27 cellular contexts compared by ENCODE assay signal in the genomic region with DNA sequence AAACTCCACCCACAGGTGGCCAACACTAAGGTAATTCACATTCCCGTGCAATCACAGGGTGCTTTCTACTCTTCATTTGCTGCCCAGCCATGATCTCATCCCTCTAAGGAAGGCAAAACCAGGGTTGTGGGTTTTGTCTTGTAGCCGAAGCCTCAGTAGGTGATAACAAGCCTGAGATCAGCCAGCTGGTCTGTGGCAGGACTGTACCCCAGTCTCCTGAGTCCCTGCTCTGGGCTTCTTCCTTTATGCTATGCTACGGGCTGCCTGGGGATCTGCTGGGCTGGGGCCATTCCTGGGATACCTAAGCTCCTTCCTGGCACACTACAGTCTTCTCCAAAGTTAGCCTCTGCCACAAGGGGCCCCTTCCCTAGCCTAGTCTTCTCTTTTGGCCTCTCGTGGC. TPM values are rescaled to one million over a fixed set of nuclear protein-coding genes. Genes with fewer than 3 reads are reported as not detected.
DNase-seq lines count a peak whose midpoint lies in the region; ATAC-seq and TF ChIP-seq lines count a peak whose summit lies in the region.
"Had no signal": no experiment of that assay in that cellular context is flagged by ENCODE, and none has a peak within 500 bp of the region (broad histone marks: within the 10 kb centered on the region; RNA-seq: fewer than 3 reads in every experiment).

No MANE protein-coding gene starts in this region.

- no peak overlapping the region for H3K4me3 ChIP-seq in cardiac muscle cell
- H3K4me3 ChIP-seq in gastrocnemius medialis = peak overlapping the region in 1 of 4 donors; percentile 25
- H3K4me3 ChIP-seq: left lung, mucosa of descending colon had no signal

- no peaks in the 10 kb centered on the region for H3K27me3 ChIP-seq in cardiac muscle cell
- no peaks in the 10 kb centered on the region for H3K27me3 ChIP-seq in gastrocnemius medialis
- H3K27me3 ChIP-seq: brain microvascular endothelial cell had no signal

- H3K9me3 Mint-ChIP-seq in WTC11 = no peaks in the 10 kb centered on the region
- H3K9me3 Mint-ChIP-seq: activated naive CD4-positive, alpha-beta T cell treated with anti-CD3 and anti-CD28 coated beads, Interleukin-2, amount 10 ng/mL, durations not matched to agents 7 days and 5 days; IgD-negative memory B cell had no signal

- no peak overlapping the region for H3K27ac Mint-ChIP-seq in WTC11
- H3K27ac Mint-ChIP-seq: activated naive CD4-positive, alpha-beta T cell treated with anti-CD3 and anti-CD28 coated beads, Interleukin-2, amount 10 ng/mL, durations not matched to agents 7 days and 5 days had no signal

- H3K27me3 Mint-ChIP-seq in WTC11 (ENCODE audit: low read depth) = no peaks in the 10 kb centered on the region; the same call in 1 of the 2 replicates

- H3K27ac ChIP-seq in cardiac muscle cell = peak overlapping the region; percentile 90
- peak overlapping the region; percentile 95 to 98 (median 96) for H3K27ac ChIP-seq in gastrocnemius medialis
- H3K27ac ChIP-seq: brain microvascular endothelial cell, C4-2B, epithelial cell of prostate, foreskin keratinocyte, left lung had no signal

- TF ChIP-seq POLR2A in gastrocnemius medialis (IDR thresholded peaks at IDR 0.05) = no peak

- in situ Hi-C loops in gastrocnemius medialis (cut with MboI; ENCODE audit: low sequenced_read_pairs in 4 of 4) = loop anchor here in 3 of 4 donors (5.0 to 10.0 kb wide), 5 partner anchors 136 to 181 kb away; partner anchors contain the start of gene MYBPH (in 1 of the 3)

- CTCF ChIA-PET in WTC11 (lab: Charles Lee) = interaction anchor here (0.6 to 6.7 kb wide), 24 partner anchors 9 to 291 kb away, joined by 3 to 89 read pairs (median 4); partner anchors contain the start of genes ADORA1 and PPFIA4

- TF ChIP-seq CTCF in cardiac muscle cell (IDR thresholded peaks at IDR 0.05; ENCODE audit: low read depth, low read length) = no peak
- TF ChIP-seq CTCF in WTC11 (IDR thresholded peaks at IDR 0.05) = no peak
- TF ChIP-seq CTCF in gastrocnemius medialis (IDR thresholded peaks at IDR 0.05 in 4 of 5, conservative IDR thresholded peaks at IDR 0.05 in 1 of 5) = no peak

- intact Hi-C loops in Right ventricle myocardium inferior (cut with DNase I) (loop anchor here (5.0 kb wide), 1 partner anchor 91 kb away; the partner anchor contains the start of gene ADORA1), gastrocnemius medialis (cut with DNase I; ENCODE audit: low total_unique reads) (loop anchor here (5.0 to 10.0 kb wide), 3 partner anchors 291 to 1049 kb away; partner anchors contain the start of genes ZBED6 and ZC3H11A)

- no peak overlapping the region for H3K4me3 Mint-ChIP-seq in WTC11
- H3K4me3 Mint-ChIP-seq: activated naive CD4-positive, alpha-beta T cell treated with anti-CD3 and anti-CD28 coated beads, Interleukin-2, amount 10 ng/mL, durations not matched to agents 7 days and 5 days; IgD-negative memory B cell had no signal

- DNase-seq in cardiac muscle cell (ENCODE audit: low read depth in 1 of 2, low spot score in 1 of 2) = peak; percentile 46 to 59
- no peak for DNase-seq in Right ventricle myocardium inferior (ENCODE audit: missing footprints)
- DNase-seq in WTC11 (ENCODE audit: low spot score) = no peak
- peak; percentile 54 for DNase-seq in hepatic stellate cell (ENCODE audit: low spot score)
- no peak for DNase-seq in gastrocnemius medialis
- no peak for DNase-seq in NCI-H2227 (lab: John Stamatoyannopoulos, UW; ENCODE audit: unreplicated experiment)
- DNase-seq in stimulated activated naive CD8-positive, alpha-beta T cell treated with anti-CD3 and anti-CD28 coated beads, Interleukin-15, Interleukin-2, amounts not matched to agents 100 U/mL and 50 U/mL, for 24 hours = no peak
- DNase-seq: activated naive CD4-positive, alpha-beta T cell treated with anti-CD3 and anti-CD28 coated beads, Interleukin-2, amount 10 ng/mL, durations not matched to agents 7 days and 5 days; activated T-cell treated with anti-CD3 and anti-CD28 coated beads, Interleukin-2, amount 50 U/mL, for 48 hours; brain microvascular endothelial cell; dermis blood vessel endothelial cell; DMS153; foreskin keratinocyte; HCEC 1CT; left lung; mucosa of descending colon; NCI-H146; PC-3; stimulated activated CD4-positive, alpha-beta T cell treated with anti-CD3 and anti-CD28 coated beads, Interleukin-4, amount 100 ng/mL, for 24 hours had no signal

- ATAC-seq in Right ventricle myocardium inferior (no peak), WTC11 (peak; percentile 11; the same call in 1 of the 2 replicates), gastrocnemius medialis (no peak), SK-N-SH treated with all-trans-retinoic acid at 6 μM for 48 hours (no peak)
- ATAC-seq in stimulated activated naive CD8-positive, alpha-beta T cell treated with anti-CD3 and anti-CD28 coated beads, Interleukin-15, Interleukin-2, amounts not matched to agents 100 U/mL and 50 U/mL, for 24 hours = no peak
- ATAC-seq: foreskin keratinocyte, left lung, mucosa of descending colon, PC-3 had no signal

- H3K36me3 Mint-ChIP-seq in WTC11 = peaks cover 4% of the 10 kb centered on the region; the same call in 1 of the 2 replicates
- H3K36me3 Mint-ChIP-seq: IgD-negative memory B cell had no signal

- POLR2A ChIA-PET in WTC11 (lab: Charles Lee) = interaction anchor here (0.7 kb wide), 1 partner anchor 13 kb away, joined by 3 read pairs; no protein-coding TSS in a partner anchor

- peaks cover 26% of the 10 kb centered on the region for H3K4me1 Mint-ChIP-seq in WTC11

- H3K36me3 ChIP-seq in cardiac muscle cell (no peaks in the 10 kb centered on the region), gastrocnemius medialis (no peaks in the 10 kb centered on the region)
- H3K36me3 ChIP-seq: brain microvascular endothelial cell, left lung had no signal

- peaks cover 56% of the 10 kb centered on the region for H3K4me1 ChIP-seq in cardiac muscle cell (ENCODE audit: low read depth)
- H3K4me1 ChIP-seq in gastrocnemius medialis = peaks cover 52 to 54% of the 10 kb centered on the region in 2 donors
- H3K4me1 ChIP-seq: foreskin keratinocyte had no signal

- H3K9me3 ChIP-seq in cardiac muscle cell (ENCODE audit: low read depth) = no peaks in the 10 kb centered on the region
- no peaks in the 10 kb centered on the region for H3K9me3 ChIP-seq in gastrocnemius medialis
- H3K9me3 ChIP-seq: left lung, mucosa of descending colon, SK-N-SH had no signal

TF ChIP-seq in WTC11, 78 proteins besides CTCF, POLR2A, EP300 and RAD21 (continues in another document):
- TF ChIP-seq TEAD1 (CRISPR knock-in tag; IDR thresholded peaks at IDR 0.05) (no peak), ERG (CRISPR knock-in tag; IDR thresholded peaks at IDR 0.05) (no peak), ZNF232 (CRISPR knock-in tag; IDR thresholded peaks at IDR 0.05) (no peak), ELF4 (CRISPR knock-in tag; IDR thresholded peaks at IDR 0.05; ENCODE audit: low read depth) (no peak), PRRX2 (CRISPR knock-in tag; IDR thresholded peaks at IDR 0.05) (no peak), ATF3 (CRISPR knock-in tag; conservative IDR thresholded peaks at IDR 0.05) (no peak)

TF ChIP-seq in SK-N-SH treated with all-trans-retinoic acid at 6 μM for 48 hours, 23 proteins besides CTCF, POLR2A, EP300 and RAD21:
- TF ChIP-seq, protein P1, sequence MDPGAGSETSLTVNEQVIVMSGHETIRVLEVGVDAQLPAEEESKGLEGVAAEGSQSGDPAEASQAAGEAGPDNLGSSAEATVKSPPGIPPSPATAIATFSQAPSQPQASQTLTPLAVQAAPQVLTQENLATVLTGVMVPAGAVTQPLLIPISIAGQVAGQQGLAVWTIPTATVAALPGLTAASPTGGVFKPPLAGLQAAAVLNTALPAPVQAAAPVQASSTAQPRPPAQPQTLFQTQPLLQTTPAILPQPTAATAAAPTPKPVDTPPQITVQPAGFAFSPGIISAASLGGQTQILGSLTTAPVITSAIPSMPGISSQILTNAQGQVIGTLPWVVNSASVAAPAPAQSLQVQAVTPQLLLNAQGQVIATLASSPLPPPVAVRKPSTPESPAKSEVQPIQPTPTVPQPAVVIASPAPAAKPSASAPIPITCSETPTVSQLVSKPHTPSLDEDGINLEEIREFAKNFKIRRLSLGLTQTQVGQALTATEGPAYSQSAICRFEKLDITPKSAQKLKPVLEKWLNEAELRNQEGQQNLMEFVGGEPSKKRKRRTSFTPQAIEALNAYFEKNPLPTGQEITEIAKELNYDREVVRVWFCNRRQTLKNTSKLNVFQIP (CRISPR knock-in tag; IDR thresholded peaks at IDR 0.05; ENCODE audit: borderline replicate concordance, low read depth) = no peak

RNA-seq across cellular contexts. Expression of gene PPFIA4, which starts 9.8 kb away (rescaled TPM):
- total RNA-seq in cardiac muscle cell (207 and 215 TPM in 2 replicates), Right ventricle myocardium inferior (22.2 TPM), WTC11 (2021) (21.1 to 24.9 TPM (median 22.7 TPM) in 3 replicates), gastrocnemius medialis (10 to 100 TPM in 3 of 4 donors, 1 to 10 TPM in 1; 8.4 to 45.5 (median 33.1) TPM)
- polyA plus RNA-seq in cardiac muscle cell = 63.0 and 97.5 TPM in 2 replicates
- polyA plus RNA-seq: IgD-negative memory B cell had no signal

RNA-seq across cellular contexts. Expression of gene TMEM183A, which starts 29.0 kb away (rescaled TPM):
- total RNA-seq in cardiac muscle cell = 67.1 and 109 TPM in 2 replicates
- polyA plus RNA-seq in cardiac muscle cell = 56.1 and 99.7 TPM in 2 replicates
- 24.0 TPM for total RNA-seq in Right ventricle myocardium inferior
- 97.4 to 108 TPM (median 99.8 TPM) in 3 replicates for total RNA-seq in WTC11 (2021)
- 10 to 100 TPM; 28.7 to 41.4 (median 30.6) TPM for total RNA-seq in gastrocnemius medialis

RNA-seq across cellular contexts. Expression of gene MYOG, which starts 49.7 kb away (rescaled TPM):
- total RNA-seq in cardiac muscle cell = 0.18 TPM in 1 of 2 replicates, not detected in the other
- 0.62 TPM in 1 of 2 replicates, not detected in the other for polyA plus RNA-seq in cardiac muscle cell
- total RNA-seq in Right ventricle myocardium inferior = not detected
- total RNA-seq in WTC11 (2021) = not detected in 3 replicates
- total RNA-seq in gastrocnemius medialis = 100 to 1,000 TPM in 1 of 4 donors, 10 to 100 TPM in 3; 21.4 to 146 (median 73.1) TPM
- total RNA-seq: dermis blood vessel endothelial cell, foreskin keratinocyte, left lung, MCF 10A, mucosa of descending colon, occipital lobe, PC-3 had no signal
- polyA plus RNA-seq: foreskin keratinocyte, IgD-negative memory B cell, SK-N-SH, urinary bladder had no signal

Comparison
In these comparisons a context has a peak if more than half of its experiments do, and no peak if none do; other contexts are left out.
1. DNase-seq: peak in cardiac muscle cell (2 of 2) and hepatic stellate cell (single experiment); none in Right ventricle myocardium inferior (single experiment), WTC11 (single experiment), gastrocnemius medialis (0 of 2), NCI-H2227 (single experiment) and stimulated activated naive CD8-positive, alpha-beta T cell treated with anti-CD3 and anti-CD28 coated beads, Interleukin-15, Interleukin-2, amounts not matched to agents 100 U/mL and 50 U/mL, for 24 hours (single experiment).
2. RNA of gene MYOG, which starts 49.7 kb away (total RNA-seq): 21.4 to 146 TPM in gastrocnemius medialis; 0.18 TPM in cardiac muscle cell, not detected in Right ventricle myocardium inferior (single experiment) and not detected in WTC11; every median in the first group is over 10 times any median in the second.